ENCODE assay signal across 8 cellular contexts in genomic region chr2:32627901-32628645, GRCh38. TPM values are rescaled to one million over a fixed set of nuclear protein-coding genes. Genes with fewer than 3 reads are reported as not detected.
DNase-seq lines count a peak whose midpoint lies in the region; ATAC-seq and TF ChIP-seq lines count a peak whose summit lies in the region.

Gene TTC27 (plus strand): TSS chr2:32628050. CDS start chr2:32628293, 243 bp downstream.

- CTCF ChIA-PET in RWPE1 (lab: Yijun Ruan, JAX): interaction anchor here (0.5 kb wide), 1 partner anchor 18 kb away, joined by 3 read pairs; no protein-coding TSS in a partner anchor

- intact Hi-C loops in natural killer cell (cut with micrococcal nuclease): no loop called here

- no peaks in the 10 kb centered on the region for H3K9me3 Mint-ChIP-seq in activated T-helper 17 cell treated with anti-CD3 and anti-CD28 coated beads, Interleukin-2, amount 50 U/mL, for 72 hours
- no peaks in the 10 kb centered on the region for H3K9me3 Mint-ChIP-seq in natural killer cell

- peaks cover 47% of the 10 kb centered on the region for H3K36me3 Mint-ChIP-seq in activated T-helper 17 cell treated with anti-CD3 and anti-CD28 coated beads, Interleukin-2, amount 50 U/mL, for 72 hours (ENCODE audit: low read depth)
- no peaks in the 10 kb centered on the region for H3K36me3 Mint-ChIP-seq in natural killer cell

- POLR2A ChIA-PET in RWPE1 (lab: Yijun Ruan, JAX; ENCODE audit: low non-redundant PET): interaction anchor here (0.9 to 1.0 kb wide), 2 partner anchors 9 to 14 kb away, joined by 3 read pairs; no protein-coding TSS in a partner anchor

- H3K27ac Mint-ChIP-seq in activated T-helper 17 cell treated with anti-CD3 and anti-CD28 coated beads, Interleukin-2, amount 50 U/mL, for 72 hours: peak within 1 kb of the TSS; percentile 91
- H3K27ac Mint-ChIP-seq in natural killer cell: peak within 1 kb of the TSS; percentile 89

- no peaks in the 10 kb centered on the region for H3K27me3 Mint-ChIP-seq in activated T-helper 17 cell treated with anti-CD3 and anti-CD28 coated beads, Interleukin-2, amount 50 U/mL, for 72 hours
- no peaks in the 10 kb centered on the region for H3K27me3 Mint-ChIP-seq in natural killer cell (ENCODE audit: low read depth in 2 of 2)

- TF ChIP-seq CTCF in LNCaP clone FGC (IDR thresholded peaks at IDR 0.05; ENCODE audit: control insufficient read depth, extremely low read depth, insufficient read depth) (no peak), RWPE1 (conservative IDR thresholded peaks at IDR 0.05; ENCODE audit: low read depth) (no peak), natural killer cell (IDR thresholded peaks at IDR 0.05) (no peak)

- peak within 1 kb of the TSS; percentile 92 for H3K4me3 Mint-ChIP-seq in activated T-helper 17 cell treated with anti-CD3 and anti-CD28 coated beads, Interleukin-2, amount 50 U/mL, for 72 hours
- peak within 1 kb of the TSS; percentile 97 for H3K4me3 Mint-ChIP-seq in natural killer cell

- H3K4me3 ChIP-seq in LNCaP clone FGC (ENCODE audit: low read depth, low read length): peak within 1 kb of the TSS; percentile 99

- peak; percentile 100 for ATAC-seq in activated T-helper 17 cell treated with anti-CD3 and anti-CD28 coated beads, Interleukin-2, amount 50 U/mL, for 72 hours (replicated peaks)
- peak; percentile 99 to 100 (median 99) for ATAC-seq in natural killer cell
- ATAC-seq in stimulated activated naive CD8-positive, alpha-beta T cell treated with anti-CD3 and anti-CD28 coated beads, Interleukin-15, Interleukin-2, amounts not matched to agents 100 U/mL and 50 U/mL, for 24 hours: peak; percentile 100

- DNase-seq in Daoy (ENCODE audit: low read depth) (peak; percentile 97), GOT3 (lab: John Stamatoyannopoulos, UW) (peak; percentile 53), LNCaP clone FGC (ENCODE audit: low read depth) (peak; percentile 83), RWPE1 (ENCODE audit: low spot score) (peak; percentile 97), fibroblast of peridontal ligament (ENCODE audit: extremely low read depth) (peak; percentile 92), natural killer cell (peak; percentile 93)
- DNase-seq in stimulated activated naive CD8-positive, alpha-beta T cell treated with anti-CD3 and anti-CD28 coated beads, Interleukin-15, Interleukin-2, amounts not matched to agents 100 U/mL and 50 U/mL, for 24 hours: peak; percentile 95

- peaks cover 19% of the 10 kb centered on the region for H3K4me1 Mint-ChIP-seq in activated T-helper 17 cell treated with anti-CD3 and anti-CD28 coated beads, Interleukin-2, amount 50 U/mL, for 72 hours
- peaks cover 15 to 18% of the 10 kb centered on the region in 2 donors for H3K4me1 Mint-ChIP-seq in natural killer cell

- peak within 1 kb of the TSS; percentile 59 for H3K27ac ChIP-seq in RWPE1

RNA-seq across cellular contexts. Expression of gene TTC27, which starts in this region (rescaled TPM):
- total RNA-seq in Daoy (2014; rRNA removed; shearing (Covaris generic)): 52.1 and 63.7 TPM in 2 replicates
- 10 to 100 TPM; 19.5 to 32.6 TPM for total RNA-seq in activated T-helper 17 cell treated with anti-CD3 and anti-CD28 coated beads, Interleukin-2, amount 50 U/mL, for 72 hours
- total RNA-seq in natural killer cell: 10 to 100 TPM; 13.7 to 14.6 (median 14.1) TPM

Comparison
In these comparisons a context has a peak if more than half of its experiments do, and no peak if none do; other contexts are left out.
1. Peak in every context shown above with its lines: DNase-seq, ATAC-seq, H3K4me3 ChIP-seq and H3K27ac ChIP-seq.